In genomic region chrX:154450312-154450711, GRCh38 we compare ENCODE assay signal across 22 cellular contexts. TPM values are rescaled to one million over a fixed set of nuclear protein-coding genes. Genes with fewer than 3 reads are reported as not detected.
DNase-seq lines count a peak whose midpoint lies in the region; ATAC-seq, FAIRE-seq and TF ChIP-seq lines count a peak whose summit lies in the region.
"Had no signal": no experiment of that assay in that cellular context is flagged by ENCODE, and none has a peak within 500 bp of the region (broad histone marks: within the 10 kb centered on the region; RNA-seq: fewer than 3 reads in every experiment).

No MANE protein-coding gene starts in this region.

- no peak overlapping the region for H3K9ac ChIP-seq in kidney (ENCODE audit: low read length in 2 of 2)
- H3K9ac ChIP-seq: BLaER1 had no signal

- H3K27ac ChIP-seq in angular gyrus (ENCODE audit: low read depth, low read length), result peak overlapping the region; percentile 70
- H3K27ac ChIP-seq in kidney (ENCODE audit: low read depth in 2 of 2, low read length in 2 of 2), result no peak overlapping the region
- peak overlapping the region; percentile 55 for H3K27ac ChIP-seq in substantia nigra (ENCODE audit: low read depth, low read length, poor library complexity, severe bottlenecking)
- H3K27ac ChIP-seq: 22Rv1, A549, BLaER1 had no signal

- intact Hi-C loops in kidney (cut with DNase I), result no loop called here

- DNase-seq in Ammon's horn (ENCODE audit: low spot score), result peak; percentile 36
- peak; percentile 48 for DNase-seq in kidney
- DNase-seq in substantia nigra (lab: John Stamatoyannopoulos, UW), result peak in 15 of 49 donors; percentile 2 to 41 (median 19)
- no peak for DNase-seq in GM13977 (ENCODE audit: low spot score)
- DNase-seq: AML-193; Calu3; CD4-positive, alpha-beta memory T cell; DMS53; DND-41; EL; HCEC 1CT had no signal

- ATAC-seq in HG02970 (IDR thresholded peaks at IDR 0.05; ENCODE audit: low FRiP score, unreplicated experiment), result no peak
- no peak for ATAC-seq in GM21619 (IDR thresholded peaks at IDR 0.05; ENCODE audit: unreplicated experiment)
- ATAC-seq: A549, GM12878, GM23338 had no signal

- TF ChIP-seq CTCF in kidney (IDR thresholded peaks at IDR 0.05; ENCODE audit: borderline replicate concordance, extremely low read depth, insufficient read depth) (no peak), GM13977 (IDR thresholded peaks at IDR 0.05; ENCODE audit: extremely low read depth, insufficient read depth, missing control alignments) (no peak)

- H3K36me3 ChIP-seq in kidney (ENCODE audit: control insufficient read depth in 1 of 2, insufficient read depth in 2 of 2, low read length in 2 of 2), result peaks cover 5 to 7% of the 10 kb centered on the region in 2 donors

- no peak overlapping the region for H3K4me3 ChIP-seq in kidney (ENCODE audit: low read length in 2 of 2)
- H3K4me3 ChIP-seq: A549, BLaER1, GM12878, GM23338 had no signal

- FAIRE-seq in kidney (lab: Jason Lieb, UNC), result no peak
- FAIRE-seq: A549, GM12878, GM18507, H54, HTR-8/SVneo had no signal

- H3K9me3 ChIP-seq in kidney (ENCODE audit: control insufficient read depth in 1 of 2, low read length in 2 of 2), result no peaks in the 10 kb centered on the region
- H3K9me3 ChIP-seq: A549 had no signal

- in situ Hi-C loops in GM13977 (cut with MboI; ENCODE audit: low pct_unique_long_range_greater_than_20kb, low sequenced_read_pairs, unreplicated experiment), result no loop called here

- peaks cover 0 to 1% of the 10 kb centered on the region in 2 donors for H3K4me1 ChIP-seq in kidney (ENCODE audit: control insufficient read depth in 1 of 2, insufficient read depth in 1 of 2, low read depth in 1 of 2, low read length in 2 of 2)
- H3K4me1 ChIP-seq: BLaER1 had no signal

RNA-seq across cellular contexts. Expression of gene FAM50A, which starts 6.4 kb away (rescaled TPM):
- total RNA-seq in kidney, result 46.0 TPM
- polyA plus RNA-seq in kidney (ENCODE audit: insufficient read depth, low read depth, low replicate concordance), result 112 TPM

RNA-seq across cellular contexts. Expression of gene PLXNA3, which starts 7.8 kb away (rescaled TPM):
- total RNA-seq in kidney, result 40.5 TPM
- 4.9 TPM for polyA plus RNA-seq in kidney (ENCODE audit: insufficient read depth, low read depth, low replicate concordance)

RNA-seq across cellular contexts. Expression of gene GDI1, which starts 13.4 kb away (rescaled TPM):
- 116 TPM for total RNA-seq in kidney
- 92.5 TPM for polyA plus RNA-seq in kidney (ENCODE audit: insufficient read depth, low read depth, low replicate concordance)

RNA-seq across cellular contexts. Expression of gene ATP6AP1, which starts 21.8 kb away (rescaled TPM):
- total RNA-seq in kidney, result 121 TPM
- 205 TPM for polyA plus RNA-seq in kidney (ENCODE audit: insufficient read depth, low read depth, low replicate concordance)

RNA-seq across cellular contexts. Expression of gene LAGE3, which starts 28.8 kb away (rescaled TPM):
- total RNA-seq in kidney, result 10.0 TPM
- 29.0 TPM for polyA plus RNA-seq in kidney (ENCODE audit: insufficient read depth, low read depth, low replicate concordance)

Comparison
In these comparisons a context has a peak if more than half of its experiments do, and no peak if none do; other contexts are left out.
1. H3K27ac ChIP-seq: peak in angular gyrus (single experiment) and substantia nigra (single experiment); none in kidney (0 of 2).